14 cellular contexts compared by ENCODE assay signal in genomic region chr11:35593143-35593542, GRCh38. TPM values are rescaled to one million over a fixed set of nuclear protein-coding genes. Genes with fewer than 3 reads are reported as not detected.
DNase-seq lines count a peak whose midpoint lies in the region; ATAC-seq and TF ChIP-seq lines count a peak whose summit lies in the region.
"Had no signal": no experiment of that assay in that cellular context is flagged by ENCODE, and none has a peak within 500 bp of the region (broad histone marks: within the 10 kb centered on the region; RNA-seq: fewer than 3 reads in every experiment).

No MANE protein-coding gene starts in this region.

- H3K9me3 ChIP-seq in T-helper 17 cell (ENCODE audit: control insufficient read depth, low read length, poor library complexity, severe bottlenecking) = no peaks in the 10 kb centered on the region
- H3K9me3 ChIP-seq: body of pancreas, psoas muscle had no signal

- no peaks in the 10 kb centered on the region for H3K36me3 Mint-ChIP-seq in T-helper 17 cell (ENCODE audit: low read depth)
- H3K36me3 Mint-ChIP-seq: activated CD8-positive, alpha-beta memory T cell treated with anti-CD3 and anti-CD28 coated beads, Interleukin-2, amount 10 ng/mL, durations not matched to agents 7 days and 5 days had no signal

- no peak overlapping the region for H3K4me3 Mint-ChIP-seq in T-helper 17 cell
- H3K4me3 Mint-ChIP-seq: activated CD8-positive, alpha-beta memory T cell treated with anti-CD3 and anti-CD28 coated beads, Interleukin-2, amount 10 ng/mL, durations not matched to agents 7 days and 5 days; B cell had no signal

- no peaks in the 10 kb centered on the region for H3K4me1 Mint-ChIP-seq in T-helper 17 cell
- H3K4me1 Mint-ChIP-seq: activated CD8-positive, alpha-beta memory T cell treated with anti-CD3 and anti-CD28 coated beads, Interleukin-2, amount 10 ng/mL, durations not matched to agents 7 days and 5 days; B cell had no signal

- H3K27ac Mint-ChIP-seq in T-helper 17 cell = no peak overlapping the region
- H3K27ac Mint-ChIP-seq: activated CD8-positive, alpha-beta memory T cell treated with anti-CD3 and anti-CD28 coated beads, Interleukin-2, amount 10 ng/mL, durations not matched to agents 7 days and 5 days; B cell had no signal

- CTCF ChIA-PET in AG04449 (lab: Yijun Ruan, JAX) = interaction anchor here (0.9 to 1.8 kb wide), 6 partner anchors 12 to 900 kb away, joined by 3 to 5 read pairs (median 4); partner anchors contain the start of gene FJX1

- TF ChIP-seq CTCF in AG04449 (IDR thresholded peaks at IDR 0.05; ENCODE audit: insufficient read depth, low read length, missing control alignments) = no peak

- DNase-seq in AG04449 (ENCODE audit: low read depth, low spot score) (peak; percentile 88), HPDE6-E6E7 (ENCODE audit: extremely low spot score) (peak; percentile 63), amniotic epithelial cell (ENCODE audit: low read depth) (peak; percentile 93), hepatic stellate cell (ENCODE audit: low spot score) (peak; percentile 74), NK-92 (lab: John Stamatoyannopoulos, UW; ENCODE audit: unreplicated experiment) (no peak), HuH-7 (ENCODE audit: low spot score) (no peak), T-helper 17 cell (no peak)
- DNase-seq: activated CD8-positive, alpha-beta memory T cell treated with anti-CD3 and anti-CD28 coated beads, Interleukin-2, amount 10 ng/mL, durations not matched to agents 7 days and 5 days; body of pancreas; foreskin melanocyte; GOT3; psoas muscle had no signal

- ATAC-seq in GM19328 (IDR thresholded peaks at IDR 0.05; ENCODE audit: unreplicated experiment) (no peak), T-helper 17 cell (no peak)
- ATAC-seq: activated CD8-positive, alpha-beta memory T cell treated with anti-CD3 and anti-CD28 coated beads, Interleukin-2, amount 10 ng/mL, durations not matched to agents 7 days and 5 days; body of pancreas had no signal

- no peak overlapping the region for H3K4me3 ChIP-seq in AG04449 (ENCODE audit: low read depth, low read length)
- H3K4me3 ChIP-seq: body of pancreas, psoas muscle had no signal

- peaks cover 64% of the 10 kb centered on the region for H3K27me3 Mint-ChIP-seq in T-helper 17 cell

- POLR2A ChIA-PET in AG04449 (lab: Yijun Ruan, JAX) = no interaction called here

RNA-seq across cellular contexts. Expression of gene FJX1, which starts 25.1 kb away (rescaled TPM):
- not detected for total RNA-seq in T-helper 17 cell
- total RNA-seq: B cell had no signal

Comparison
In these comparisons a context has a peak if more than half of its experiments do, and no peak if none do; other contexts are left out.
1. DNase-seq: peak in AG04449 (single experiment), HPDE6-E6E7 (single experiment), amniotic epithelial cell (single experiment) and hepatic stellate cell (single experiment); none in NK-92 (single experiment), HuH-7 (single experiment) and T-helper 17 cell (0 of 3).